In genomic region chr7:24113506-24113905, GRCh38 we compare ENCODE assay signal across 9 cellular contexts.
"Had no signal": no experiment of that assay in that cellular context is flagged by ENCODE, and none has a peak within 500 bp of the region (broad histone marks: within the 10 kb centered on the region; RNA-seq: fewer than 3 reads in every experiment).

No MANE protein-coding gene starts in this region.

- H3K27ac ChIP-seq: GM23248 had no signal

- H3K4me2 ChIP-seq: GM23338 had no signal

- DNase-seq: GM23248, GOT3, H7, H9, HCEC 1CT, HFFc6 had no signal

- H3K36me3 ChIP-seq: HAP-1 had no signal

- H3K9ac ChIP-seq: GM23248 had no signal

- H3K4me1 ChIP-seq: HAP-1 had no signal

- H2AFZ ChIP-seq: GM23248 had no signal

- H3K4me3 ChIP-seq: GM23248, GM23338, HAP-1 had no signal

- H3K9me3 ChIP-seq: HAP-1 had no signal

- FAIRE-seq: H54 had no signal
